1 cellular context compared by ENCODE assay signal in genomic region chr16:67190041-67190440, GRCh38.
TF ChIP-seq lines count a peak whose summit lies in the region.

EXOC3L1 (minus strand) TSS chr16:67190136; CDS start chr16:67189676, 460 bp downstream.

TF ChIP-seq in H1, 55 proteins besides CTCF, POLR2A, EP300 and RAD21 (continued from another document):
- TF ChIP-seq ATF2 (IDR thresholded peaks at IDR 0.05; ENCODE audit: low read length) (no peak), SIRT6 (IDR thresholded peaks at IDR 0.05; ENCODE audit: low read length) (no peak)
